ENCODE assay signal across 1 cellular context in the genomic region with DNA sequence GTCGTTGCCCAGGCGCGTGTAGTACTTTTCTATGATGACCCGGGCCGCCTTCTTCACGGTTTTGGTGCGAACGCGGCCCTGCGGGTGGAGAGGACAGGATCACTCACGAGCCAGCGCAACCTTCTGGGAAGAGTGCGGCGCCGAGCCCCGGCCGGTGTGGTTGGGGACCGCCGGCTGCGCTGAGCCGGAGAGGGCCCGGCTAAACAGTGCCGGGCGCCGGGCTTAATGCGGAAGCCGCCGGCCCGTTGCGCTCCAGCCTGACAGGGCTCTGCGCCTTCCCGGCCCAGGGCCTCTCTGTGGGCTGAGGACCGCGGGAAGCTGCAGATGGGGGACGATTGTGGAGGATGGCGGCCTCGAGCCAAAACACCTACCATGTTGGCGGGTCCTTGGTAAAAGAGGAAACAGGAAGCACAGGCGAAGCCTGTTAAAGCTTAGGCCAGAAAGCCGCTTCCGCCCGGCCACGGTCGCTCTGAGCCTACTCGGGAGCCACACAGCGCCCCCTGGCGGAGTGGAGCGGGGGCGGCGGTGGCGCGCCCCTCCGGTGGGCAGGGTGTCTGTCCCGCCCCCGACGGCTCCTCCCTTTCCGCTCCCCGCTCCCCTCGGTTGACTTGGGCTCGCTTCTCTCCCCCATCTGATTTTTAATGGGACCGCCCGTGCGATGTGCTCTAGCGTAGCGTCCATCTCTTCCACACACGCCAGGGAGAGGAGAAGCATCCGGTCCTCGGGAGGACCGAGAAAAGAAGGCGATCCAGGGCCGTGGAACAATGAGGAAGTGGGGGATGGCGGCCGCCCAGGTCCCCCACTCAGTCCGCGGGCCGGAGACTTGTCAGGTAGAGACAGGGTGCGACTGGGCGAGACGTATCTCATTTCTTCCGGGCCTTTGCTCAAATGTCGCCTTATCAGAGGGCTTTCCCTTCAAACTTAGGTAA.
TF ChIP-seq lines count a peak whose summit lies in the region.

Gene RPS17, minus strand, starts transcription at position 403 of the 929 bp plus-strand sequence. Its CDS starts 29 bp downstream, at position 374.

TF ChIP-seq in K562, 482 proteins besides CTCF, POLR2A, EP300 and RAD21 (continued from another document and continues in another):
- no peak for TF ChIP-seq CEBPG (CRISPR knock-in tag; IDR thresholded peaks at IDR 0.05)
- TF ChIP-seq CEBPG (tag; conservative IDR thresholded peaks at IDR 0.05 in 1 of 2, IDR thresholded peaks at IDR 0.05 in 1 of 2), result no peak
- 0 out of 2 replicates have a peak, but pooled peaks have one; percentile 26 for TF ChIP-seq NCOA1 (IDR thresholded peaks at IDR 0.05; ENCODE audit: low read depth)
- 0 out of 2 replicates have a peak, but pooled peaks have one; percentile 14 for TF ChIP-seq CHD2 (IDR thresholded peaks at IDR 0.05; ENCODE audit: low read depth, low read length)
- TF ChIP-seq PHF8 (IDR thresholded peaks at IDR 0.05; ENCODE audit: borderline replicate concordance, low read length), result peak; percentile 98
- TF ChIP-seq PTTG1 (tag; IDR thresholded peaks at IDR 0.05; ENCODE audit: low read depth), result no peak
- TF ChIP-seq ZC3H4 (CRISPR knock-in tag; IDR thresholded peaks at IDR 0.05; ENCODE audit: borderline replicate concordance), result peak; percentile 55; the same call in 1 of the 2 replicates
- no peak for TF ChIP-seq ZNF184 (CRISPR knock-in tag; IDR thresholded peaks at IDR 0.05)
- TF ChIP-seq ZNF384 (IDR thresholded peaks at IDR 0.05; ENCODE audit: low read depth, low read length), result no peak
- TF ChIP-seq PHF20 (IDR thresholded peaks at IDR 0.05; ENCODE audit: partially characterized antibody), result peak; percentile 95
- no peak for TF ChIP-seq ARID2 (IDR thresholded peaks at IDR 0.05)
- no peak for TF ChIP-seq MED1 (CRISPR knock-in tag; IDR thresholded peaks at IDR 0.05; ENCODE audit: borderline replicate concordance)
- TF ChIP-seq ZNF551 (CRISPR knock-in tag; IDR thresholded peaks at IDR 0.05), result no peak
- TF ChIP-seq RBM14 (IDR thresholded peaks at IDR 0.05; ENCODE audit: borderline replicate concordance, insufficient read depth, low read depth, low read length), result peak; percentile 95; the same call in 1 of the 2 replicates
- TF ChIP-seq U2AF2 (optimal IDR thresholded peaks at IDR 0.05; ENCODE audit: low read depth, low read length), result no peak
- 0 out of 2 replicates have a peak, but pooled peaks have one; percentile 52 for TF ChIP-seq HEY1 (CRISPR knock-in tag; IDR thresholded peaks at IDR 0.05; ENCODE audit: borderline replicate concordance)
- TF ChIP-seq, protein P1, sequence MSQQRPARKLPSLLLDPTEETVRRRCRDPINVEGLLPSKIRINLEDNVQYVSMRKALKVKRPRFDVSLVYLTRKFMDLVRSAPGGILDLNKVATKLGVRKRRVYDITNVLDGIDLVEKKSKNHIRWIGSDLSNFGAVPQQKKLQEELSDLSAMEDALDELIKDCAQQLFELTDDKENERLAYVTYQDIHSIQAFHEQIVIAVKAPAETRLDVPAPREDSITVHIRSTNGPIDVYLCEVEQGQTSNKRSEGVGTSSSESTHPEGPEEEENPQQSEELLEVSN (IDR thresholded peaks at IDR 0.05; ENCODE audit: borderline replicate concordance in 1 of 2, extremely low read depth in 1 of 2, insufficient read depth in 1 of 2, insufficient read length in 1 of 2, low read depth in 1 of 2, low read length in 1 of 2, poor library complexity in 1 of 2, severe bottlenecking in 1 of 2), result peak in 1 of 2 experiments; percentile 30
- no peak for TF ChIP-seq GTF3C2 (IDR thresholded peaks at IDR 0.05; ENCODE audit: borderline replicate concordance, extremely low read depth, insufficient read length)
- TF ChIP-seq ZNF165 (CRISPR knock-in tag; IDR thresholded peaks at IDR 0.05; ENCODE audit: borderline replicate concordance), result no peak; the same call in 1 of the 2 replicates
- TF ChIP-seq PRMT5 (CRISPR knock-in tag; IDR thresholded peaks at IDR 0.05), result no peak
- 0 out of 2 replicates have a peak, but pooled peaks have one; percentile 50 for TF ChIP-seq SREBF1 (IDR thresholded peaks at IDR 0.05; ENCODE audit: borderline replicate concordance, low read depth, low read length)
- no peak for TF ChIP-seq ZC3H11A (IDR thresholded peaks at IDR 0.05; ENCODE audit: low read depth, low read length)
- peak; percentile 21; the same call in 1 of the 2 replicates for TF ChIP-seq NR2C1 (IDR thresholded peaks at IDR 0.05)
- TF ChIP-seq NR2C1 (tag; IDR thresholded peaks at IDR 0.05), result no peak; the same call in 1 of the 2 replicates
- TF ChIP-seq ZFP36 (IDR thresholded peaks at IDR 0.05; ENCODE audit: low read depth, low read length, partially characterized antibody), result no peak
- TF ChIP-seq ZKSCAN8 (CRISPR knock-in tag; IDR thresholded peaks at IDR 0.05), result no peak
- TF ChIP-seq CREM (IDR thresholded peaks at IDR 0.05; ENCODE audit: low read depth), result peak; percentile 80
- TF ChIP-seq MCM5 (IDR thresholded peaks at IDR 0.05; ENCODE audit: low read depth), result no peak
- TF ChIP-seq EGR1 (conservative IDR thresholded peaks at IDR 0.05), result peak; percentile 88
- TF ChIP-seq, protein P2, sequence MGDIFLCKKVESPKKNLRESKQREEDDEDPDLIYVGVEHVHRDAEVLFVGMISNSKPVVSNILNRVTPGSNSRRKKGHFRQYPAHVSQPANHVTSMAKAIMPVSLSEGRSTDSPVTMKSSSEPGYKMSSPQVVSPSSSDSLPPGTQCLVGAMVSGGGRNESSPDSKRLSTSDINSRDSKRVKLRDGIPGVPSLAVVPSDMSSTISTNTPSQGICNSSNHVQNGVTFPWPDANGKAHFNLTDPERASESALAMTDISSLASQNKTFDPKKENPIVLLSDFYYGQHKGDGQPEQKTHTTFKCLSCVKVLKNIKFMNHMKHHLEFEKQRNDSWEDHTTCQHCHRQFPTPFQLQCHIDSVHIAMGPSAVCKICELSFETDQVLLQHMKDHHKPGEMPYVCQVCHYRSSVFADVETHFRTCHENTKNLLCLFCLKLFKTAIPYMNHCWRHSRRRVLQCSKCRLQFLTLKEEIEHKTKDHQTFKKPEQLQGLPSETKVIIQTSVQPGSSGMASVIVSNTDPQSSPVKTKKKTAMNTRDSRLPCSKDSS (IDR thresholded peaks at IDR 0.05; ENCODE audit: low read depth, partially characterized antibody), result no peak
- TF ChIP-seq, protein P3, sequence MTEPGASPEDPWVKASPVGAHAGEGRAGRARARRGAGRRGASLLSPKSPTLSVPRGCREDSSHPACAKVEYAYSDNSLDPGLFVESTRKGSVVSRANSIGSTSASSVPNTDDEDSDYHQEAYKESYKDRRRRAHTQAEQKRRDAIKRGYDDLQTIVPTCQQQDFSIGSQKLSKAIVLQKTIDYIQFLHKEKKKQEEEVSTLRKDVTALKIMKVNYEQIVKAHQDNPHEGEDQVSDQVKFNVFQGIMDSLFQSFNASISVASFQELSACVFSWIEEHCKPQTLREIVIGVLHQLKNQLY (CRISPR knock-in tag; conservative IDR thresholded peaks at IDR 0.05), result no peak; a peak in 1 of 4 replicates
- TF ChIP-seq MAFF (IDR thresholded peaks at IDR 0.05; ENCODE audit: low read length), result no peak; the same call in 1 of the 2 replicates
- no peak for TF ChIP-seq ERF (CRISPR knock-in tag; IDR thresholded peaks at IDR 0.05)
- no peak for TF ChIP-seq HIVEP1 (CRISPR knock-in tag; IDR thresholded peaks at IDR 0.05)
- TF ChIP-seq ZNF324 (CRISPR knock-in tag; IDR thresholded peaks at IDR 0.05), result no peak
- TF ChIP-seq IRF2 (CRISPR knock-in tag; IDR thresholded peaks at IDR 0.05), result no peak
- peak; percentile 74 to 79; a peak in 3 of 4 replicates for TF ChIP-seq SIN3A (IDR thresholded peaks at IDR 0.05; ENCODE audit: borderline replicate concordance in 2 of 2, control insufficient read depth in 1 of 2, low read depth in 2 of 2, low read length in 2 of 2)
- TF ChIP-seq ZNF23 (CRISPR knock-in tag; IDR thresholded peaks at IDR 0.05), result no peak
- TF ChIP-seq OTX1 (CRISPR knock-in tag; IDR thresholded peaks at IDR 0.05), result no peak
- TF ChIP-seq PTBP1 (IDR thresholded peaks at IDR 0.05; ENCODE audit: low read depth, low read length), result no peak
- no peak for TF ChIP-seq PHB2 (IDR thresholded peaks at IDR 0.05; ENCODE audit: low read depth)
- TF ChIP-seq RBBP5 (IDR thresholded peaks at IDR 0.05; ENCODE audit: borderline replicate concordance, insufficient read depth, low read length, poor library complexity, severe bottlenecking), result peak; percentile 100
- 0 out of 2 replicates have a peak, but pooled peaks have one; percentile 27 for TF ChIP-seq ZNF780A (CRISPR knock-in tag; IDR thresholded peaks at IDR 0.05)
- peak; percentile 96 for TF ChIP-seq BRD9 (IDR thresholded peaks at IDR 0.05; ENCODE audit: low read depth, partially characterized antibody)
- TF ChIP-seq PHTF2 (CRISPR knock-in tag; IDR thresholded peaks at IDR 0.05), result peak; percentile 70; the same call in 1 of the 2 replicates
- TF ChIP-seq ZNF830 (CRISPR knock-in tag; IDR thresholded peaks at IDR 0.05), result peak; percentile 91; the same call in 1 of the 2 replicates
- TF ChIP-seq NR3C1 (CRISPR knock-in tag; IDR thresholded peaks at IDR 0.05), result 0 out of 2 replicates have a peak, but pooled peaks have one; percentile 23
- no peak for TF ChIP-seq HDAC6 (IDR thresholded peaks at IDR 0.05; ENCODE audit: low read depth, low read length)
- TF ChIP-seq MCM7 (IDR thresholded peaks at IDR 0.05), result no peak
- TF ChIP-seq FOXM1 (IDR thresholded peaks at IDR 0.05; ENCODE audit: low read depth), result no peak
- 0 out of 2 replicates have a peak, but pooled peaks have one; percentile 71 for TF ChIP-seq FOXM1 (CRISPR knock-in tag; IDR thresholded peaks at IDR 0.05; ENCODE audit: low read depth)
- TF ChIP-seq SAFB (IDR thresholded peaks at IDR 0.05; ENCODE audit: borderline replicate concordance, low read depth, low read length), result peak; percentile 97
- no peak for TF ChIP-seq ZNF668 (CRISPR knock-in tag; IDR thresholded peaks at IDR 0.05)
- TF ChIP-seq ZNF717 (CRISPR knock-in tag; IDR thresholded peaks at IDR 0.05), result 0 out of 2 replicates have a peak, but pooled peaks have one; percentile 52
- 0 out of 2 replicates have a peak, but pooled peaks have one; percentile 67 for TF ChIP-seq KLF13 (tag; IDR thresholded peaks at IDR 0.05; ENCODE audit: borderline replicate concordance, low read depth)
- TF ChIP-seq ZNF696 (CRISPR knock-in tag; conservative IDR thresholded peaks at IDR 0.05), result no peak
- TF ChIP-seq ILK (tag; IDR thresholded peaks at IDR 0.05; ENCODE audit: borderline replicate concordance, low read depth), result no peak
- peak; percentile 52; the same call in 1 of the 2 replicates for TF ChIP-seq ZNF143 (CRISPR knock-in tag; IDR thresholded peaks at IDR 0.05)
- peak; percentile 91 for TF ChIP-seq VEZF1 (CRISPR knock-in tag; IDR thresholded peaks at IDR 0.05)
- TF ChIP-seq MYC (IDR thresholded peaks at IDR 0.05; ENCODE audit: low read depth, low read length), result peak; percentile 98
- peak; percentile 97; the same call in 1 of the 2 replicates for TF ChIP-seq MYC (CRISPR knock-in tag; IDR thresholded peaks at IDR 0.05; ENCODE audit: borderline replicate concordance, low read depth)
- no peak for TF ChIP-seq ZNF175 (CRISPR knock-in tag; IDR thresholded peaks at IDR 0.05; ENCODE audit: low read depth)
- peak; percentile 36; the same call in 1 of the 2 replicates for TF ChIP-seq ZNF224 (CRISPR knock-in tag; IDR thresholded peaks at IDR 0.05)
- TF ChIP-seq SUPT5H (IDR thresholded peaks at IDR 0.05), result peak; percentile 99
- no peak for TF ChIP-seq RBM34 (IDR thresholded peaks at IDR 0.05; ENCODE audit: borderline replicate concordance, insufficient read depth, low read length)
- no peak for TF ChIP-seq MTA2 (IDR thresholded peaks at IDR 0.05; ENCODE audit: low read depth)
- TF ChIP-seq MIER1 (IDR thresholded peaks at IDR 0.05; ENCODE audit: low read depth), result no peak
- TF ChIP-seq NBN (IDR thresholded peaks at IDR 0.05; ENCODE audit: low read depth), result peak; percentile 87
- TF ChIP-seq ETS2 (tag; IDR thresholded peaks at IDR 0.05; ENCODE audit: borderline replicate concordance, poor library complexity, severe bottlenecking), result no peak
- no peak for TF ChIP-seq XRCC3 (IDR thresholded peaks at IDR 0.05)
- no peak for TF ChIP-seq WHSC1 (IDR thresholded peaks at IDR 0.05; ENCODE audit: low read length)
- TF ChIP-seq SAFB2 (IDR thresholded peaks at IDR 0.05; ENCODE audit: borderline replicate concordance, low read depth, low read length, severe bottlenecking), result no peak
- TF ChIP-seq GABPA (tag; conservative IDR thresholded peaks at IDR 0.05; ENCODE audit: low read depth), result peak; percentile 99
